Comparison of ENCODE assay signal across 14 cellular contexts in the genomic region with DNA sequence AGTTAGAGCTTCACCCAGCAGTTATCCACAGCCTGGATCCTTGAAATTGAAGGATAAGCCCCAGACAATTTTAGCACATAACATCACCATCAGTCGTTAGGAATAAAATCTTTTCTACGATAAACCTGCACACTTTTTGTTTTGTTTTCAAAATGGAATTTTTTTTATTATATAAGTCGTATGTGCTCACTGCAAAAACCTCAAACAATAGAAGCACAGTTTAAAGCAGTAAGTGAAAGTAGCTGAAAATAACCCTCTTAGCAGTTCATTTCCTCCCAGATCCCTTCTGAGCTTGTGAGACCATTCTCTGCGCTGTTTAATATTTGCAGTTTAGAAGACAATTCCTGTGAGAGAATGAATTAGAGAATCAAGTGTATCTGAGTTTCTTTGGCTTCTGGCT. TPM values are rescaled to one million over a fixed set of nuclear protein-coding genes. Genes with fewer than 3 reads are reported as not detected.
DNase-seq lines count a peak whose midpoint lies in the region; ATAC-seq and TF ChIP-seq lines count a peak whose summit lies in the region.
"Had no signal": no experiment of that assay in that cellular context is flagged by ENCODE, and none has a peak within 500 bp of the region (broad histone marks: within the 10 kb centered on the region; RNA-seq: fewer than 3 reads in every experiment).

No MANE protein-coding gene starts in this region.

- H3K4me1 Mint-ChIP-seq in activated T-cell treated with anti-CD3 and anti-CD28 coated beads, Interleukin-2, amount 50 U/mL, for 24 hours (ENCODE audit: low read depth) = peaks cover 44% of the 10 kb centered on the region
- H3K4me1 Mint-ChIP-seq in activated CD4-positive, alpha-beta memory T cell treated with anti-CD3 and anti-CD28 coated beads, Interleukin-2, amount 10 ng/mL, durations not matched to agents 7 days and 5 days = peaks cover 44% of the 10 kb centered on the region
- peaks cover 14 to 16% of the 10 kb centered on the region in 2 donors for H3K4me1 Mint-ChIP-seq in natural killer cell treated with Interleukin-12 subunit alpha and Interleukin-12 subunit beta and Interleukin-15 and Interleukin-18, amount 100 ng/mL, for 72 hours (ENCODE audit: low read depth in 2 of 2)

- H3K9me3 Mint-ChIP-seq in activated T-cell treated with anti-CD3 and anti-CD28 coated beads, Interleukin-2, amount 50 U/mL, for 24 hours = no peaks in the 10 kb centered on the region
- H3K9me3 Mint-ChIP-seq in activated CD4-positive, alpha-beta memory T cell treated with anti-CD3 and anti-CD28 coated beads, Interleukin-2, amount 10 ng/mL, durations not matched to agents 7 days and 5 days = no peaks in the 10 kb centered on the region
- no peaks in the 10 kb centered on the region for H3K9me3 Mint-ChIP-seq in natural killer cell treated with Interleukin-12 subunit alpha and Interleukin-12 subunit beta and Interleukin-15 and Interleukin-18, amount 100 ng/mL, for 72 hours

- CTCF ChIA-PET in activated CD4-positive, alpha-beta memory T cell treated with anti-CD3 and anti-CD28 coated beads, Interleukin-2, amount 10 ng/mL, durations not matched to agents 7 days and 5 days (lab: Charles Lee) = interaction anchor here (0.7 to 9.4 kb wide), 13 partner anchors 7 to 324 kb away, joined by 3 to 366 read pairs (median 4); a partner anchor contains a TSS

- H3K36me3 ChIP-seq in HAP-1 (replicated peaks) = no peaks in the 10 kb centered on the region
- H3K36me3 ChIP-seq: thoracic aorta had no signal

- no peak for TF ChIP-seq CTCF in coronary artery (IDR thresholded peaks at IDR 0.05)

- in situ Hi-C loops in HAP-1 (cut with MboI; ENCODE audit: low sequenced_read_pairs) = loop anchor here (5.0 kb wide), 1 partner anchor 64 kb away; no protein-coding TSS in a partner anchor

- H3K27ac Mint-ChIP-seq in activated T-cell treated with anti-CD3 and anti-CD28 coated beads, Interleukin-2, amount 50 U/mL, for 24 hours = peak overlapping the region; percentile 84
- peak overlapping the region; percentile 15 for H3K27ac Mint-ChIP-seq in activated CD4-positive, alpha-beta memory T cell treated with anti-CD3 and anti-CD28 coated beads, Interleukin-2, amount 10 ng/mL, durations not matched to agents 7 days and 5 days
- peak overlapping the region in 1 of 2 donors; percentile 48 for H3K27ac Mint-ChIP-seq in natural killer cell treated with Interleukin-12 subunit alpha and Interleukin-12 subunit beta and Interleukin-15 and Interleukin-18, amount 100 ng/mL, for 72 hours

- H3K27me3 ChIP-seq in HAP-1 (ENCODE audit: low read depth) = no peaks in the 10 kb centered on the region

- H3K27me3 Mint-ChIP-seq in activated T-cell treated with anti-CD3 and anti-CD28 coated beads, Interleukin-2, amount 50 U/mL, for 24 hours = no peaks in the 10 kb centered on the region
- H3K27me3 Mint-ChIP-seq in activated CD4-positive, alpha-beta memory T cell treated with anti-CD3 and anti-CD28 coated beads, Interleukin-2, amount 10 ng/mL, durations not matched to agents 7 days and 5 days = no peaks in the 10 kb centered on the region
- H3K27me3 Mint-ChIP-seq in natural killer cell treated with Interleukin-12 subunit alpha and Interleukin-12 subunit beta and Interleukin-15 and Interleukin-18, amount 100 ng/mL, for 72 hours = peaks cover 0 to 7% of the 10 kb centered on the region in 2 donors

- H3K4me3 Mint-ChIP-seq in activated T-cell treated with anti-CD3 and anti-CD28 coated beads, Interleukin-2, amount 50 U/mL, for 24 hours = peak overlapping the region; percentile 58
- no peak overlapping the region for H3K4me3 Mint-ChIP-seq in activated CD4-positive, alpha-beta memory T cell treated with anti-CD3 and anti-CD28 coated beads, Interleukin-2, amount 10 ng/mL, durations not matched to agents 7 days and 5 days
- H3K4me3 Mint-ChIP-seq in natural killer cell treated with Interleukin-12 subunit alpha and Interleukin-12 subunit beta and Interleukin-15 and Interleukin-18, amount 100 ng/mL, for 72 hours = peak overlapping the region; percentile 30

- H3K4me3 ChIP-seq in coronary artery = no peak overlapping the region
- no peak overlapping the region for H3K4me3 ChIP-seq in HAP-1
- H3K4me3 ChIP-seq: thoracic aorta had no signal

- ATAC-seq in GM21723 (IDR thresholded peaks at IDR 0.05; ENCODE audit: unreplicated experiment) (peak; percentile 50), GM19452 (IDR thresholded peaks at IDR 0.05; ENCODE audit: unreplicated experiment) (no peak)
- ATAC-seq in natural killer cell treated with Interleukin-12 subunit alpha and Interleukin-12 subunit beta and Interleukin-15 and Interleukin-18, amount 100 ng/mL, for 72 hours = no peak

- H3K27ac ChIP-seq in coronary artery = peak overlapping the region in 1 of 2 donors; percentile 52
- H3K27ac ChIP-seq: thoracic aorta had no signal

- no peaks in the 10 kb centered on the region for H3K9me3 ChIP-seq in HAP-1
- H3K9me3 ChIP-seq: thoracic aorta had no signal

- peaks cover 34% of the 10 kb centered on the region for H3K36me3 Mint-ChIP-seq in activated T-cell treated with anti-CD3 and anti-CD28 coated beads, Interleukin-2, amount 50 U/mL, for 24 hours (ENCODE audit: low read depth)
- H3K36me3 Mint-ChIP-seq in activated CD4-positive, alpha-beta memory T cell treated with anti-CD3 and anti-CD28 coated beads, Interleukin-2, amount 10 ng/mL, durations not matched to agents 7 days and 5 days (ENCODE audit: low read depth) = peaks cover 15% of the 10 kb centered on the region
- no peaks in the 10 kb centered on the region for H3K36me3 Mint-ChIP-seq in natural killer cell treated with Interleukin-12 subunit alpha and Interleukin-12 subunit beta and Interleukin-15 and Interleukin-18, amount 100 ng/mL, for 72 hours

- POLR2A ChIA-PET in activated CD4-positive, alpha-beta memory T cell treated with anti-CD3 and anti-CD28 coated beads, Interleukin-2, amount 10 ng/mL, durations not matched to agents 7 days and 5 days (lab: Charles Lee) = interaction anchor here (2.2 to 7.2 kb wide), 4 partner anchors 8 to 64 kb away, joined by 6 to 165 read pairs (median 24); a partner anchor contains a TSS

- H3K4me1 ChIP-seq in HAP-1 = no peaks in the 10 kb centered on the region

- no peak for DNase-seq in activated T-cell treated with anti-CD3 and anti-CD28 coated beads, Interleukin-2, amount 50 U/mL, for 24 hours
- DNase-seq in activated T-cell treated with anti-CD3 and anti-CD28 coated beads, Interleukin-2, amount 50 U/mL, for 1 hour = no peak
- DNase-seq in activated CD4-positive, alpha-beta memory T cell treated with anti-CD3 and anti-CD28 coated beads, Interleukin-2, amount 10 ng/mL, durations not matched to agents 7 days and 5 days = no peak
- DNase-seq in natural killer cell treated with Interleukin-12 subunit alpha and Interleukin-12 subunit beta and Interleukin-15 and Interleukin-18, amount 100 ng/mL, for 72 hours (ENCODE audit: low spot score) = no peak
- DNase-seq in coronary artery (ENCODE audit: low spot score) (no peak), HAP-1 (ENCODE audit: low spot score in 2 of 2) (no peak)
- DNase-seq: anterior cingulate cortex, mesendoderm, NCI-H1092 treated with DMSO at 0.1 percent for 48 hours, NCI-H526 treated with DMSO at 0.1 percent for 48 hours, retina had no signal

RNA-seq across cellular contexts. Expression of a gene that starts 38.3 kb away (rescaled TPM):
- total RNA-seq in activated CD4-positive, alpha-beta memory T cell treated with anti-CD3 and anti-CD28 coated beads, Interleukin-2, amount 10 ng/mL, durations not matched to agents 7 days and 5 days = 10 to 100 TPM; 80.6 to 83.0 TPM
- 10 to 100 TPM; 78.7 to 97.8 TPM for total RNA-seq in natural killer cell treated with Interleukin-12 subunit alpha and Interleukin-12 subunit beta and Interleukin-15 and Interleukin-18, amount 100 ng/mL, for 72 hours
